ENCODE assay signal across 9 cellular contexts in genomic region chr10:21172774-21173432, GRCh38.
DNase-seq lines count a peak whose midpoint lies in the region; ATAC-seq lines count a peak whose summit lies in the region.
"Had no signal": no experiment of that assay in that cellular context is flagged by ENCODE, and none has a peak within 500 bp of the region (broad histone marks: within the 10 kb centered on the region; RNA-seq: fewer than 3 reads in every experiment).

No MANE protein-coding gene starts in this region.

- DNase-seq in stimulated activated CD4-positive, alpha-beta T cell treated with anti-CD3 and anti-CD28 coated beads, Interleukin-15, amount 100 ng/mL, for 24 hours, result peak; percentile 3
- no peak for DNase-seq in stimulated activated CD4-positive, alpha-beta T cell treated with anti-CD3 and anti-CD28 coated beads, Interleukin-2, amount 100 ng/mL, for 48 hours
- DNase-seq in DMS153 treated with DMSO at 0.1 percent for 48 hours (lab: John Stamatoyannopoulos, UW; ENCODE audit: unreplicated experiment) (no peak), DMS153 (lab: John Stamatoyannopoulos, UW) (no peak)
- DNase-seq in activated CD4-positive, alpha-beta T cell treated with anti-CD3 and anti-CD28 coated beads for 4 hours, result no peak
- DNase-seq: activated B cell treated with CpG ODN at 0.5 μM for 24 hours had no signal

- no peaks in the 10 kb centered on the region for H3K36me3 ChIP-seq in ectodermal cell (ENCODE audit: control insufficient read depth, insufficient read depth, low read length)
- H3K36me3 ChIP-seq in mesodermal cell (ENCODE audit: control insufficient read depth, insufficient read depth, low read length), result no peaks in the 10 kb centered on the region

- WGBS in ectodermal cell, 2 experiments, result 7 to 8% methylated on average over 30 to 36 of the region's 36 CpGs
- WGBS in mesodermal cell (ENCODE audit: insufficient coverage in 2 of 2), 2 experiments, result 11 to 13% methylated on average over 15 to 16 of the region's 36 CpGs

- H3K4me3 ChIP-seq in ectodermal cell (ENCODE audit: insufficient read depth, low read depth, low read length) (peak overlapping the region; percentile 61), mesodermal cell (ENCODE audit: extremely low read depth, insufficient read depth, low read length, poor library complexity, severe bottlenecking) (peak overlapping the region; percentile 50)

- no peak for ATAC-seq in GM19467 (IDR thresholded peaks at IDR 0.05; ENCODE audit: unreplicated experiment)

- no peak overlapping the region for H3K27ac ChIP-seq in ectodermal cell (ENCODE audit: insufficient read depth, low read depth, low read length, poor library complexity, severe bottlenecking)
- H3K27ac ChIP-seq in mesodermal cell (ENCODE audit: low read depth, low read length, severe bottlenecking), result no peak overlapping the region

- no peaks in the 10 kb centered on the region for H3K9me3 ChIP-seq in ectodermal cell (ENCODE audit: control insufficient read depth, low read length)
- H3K9me3 ChIP-seq in mesodermal cell (ENCODE audit: control insufficient read depth, low read length), result no peaks in the 10 kb centered on the region

- H3K4me1 ChIP-seq in ectodermal cell (ENCODE audit: control insufficient read depth, insufficient read depth, low read length), result peaks cover 37% of the 10 kb centered on the region
- no peaks in the 10 kb centered on the region for H3K4me1 ChIP-seq in mesodermal cell (ENCODE audit: control insufficient read depth, insufficient read depth, low read length, poor library complexity, severe bottlenecking)

- peaks cover 32% of the 10 kb centered on the region for H3K27me3 ChIP-seq in ectodermal cell (ENCODE audit: control insufficient read depth, insufficient read depth, low read length, poor library complexity, severe bottlenecking)
